In genomic region chr18:23515911-23516546, GRCh38 we compare ENCODE assay signal across 8 cellular contexts. TPM values are rescaled to one million over a fixed set of nuclear protein-coding genes. Genes with fewer than 3 reads are reported as not detected.
DNase-seq lines count a peak whose midpoint lies in the region; ATAC-seq and TF ChIP-seq lines count a peak whose summit lies in the region.

No MANE protein-coding gene starts in this region.

- peak; percentile 64 to 74 (median 65) for DNase-seq in CD4-positive, alpha-beta T cell
- DNase-seq in HL-60 (ENCODE audit: low read depth in 1 of 2, low spot score in 1 of 2) (peak; percentile 75 to 85), NOMO-1 treated with DMSO at 0.1 percent for 48 hours (lab: John Stamatoyannopoulos, UW; ENCODE audit: unreplicated experiment) (peak; percentile 64), endothelial cell (ENCODE audit: low spot score) (peak; percentile 72), middle frontal gyrus (ENCODE audit: extremely low spot score, low spot score) (peak; percentile 81)
- DNase-seq in activated CD8-positive, alpha-beta memory T cell treated with anti-CD3 and anti-CD28 coated beads, Interleukin-2, amount 10 ng/mL, durations not matched to agents 7 days and 5 days = peak; percentile 86
- DNase-seq in stimulated activated CD8-positive, alpha-beta memory T cell treated with anti-CD3 and anti-CD28 coated beads, Interleukin-4, amount 100 ng/mL, for 48 hours = peak; percentile 83

- ATAC-seq in CD4-positive, alpha-beta T cell (ENCODE audit: poor library complexity) = peak; percentile 99
- ATAC-seq in GM19438 (IDR thresholded peaks at IDR 0.05; ENCODE audit: low read depth, unreplicated experiment) = peak; percentile 91
- peak; percentile 96 for ATAC-seq in activated CD8-positive, alpha-beta memory T cell treated with anti-CD3 and anti-CD28 coated beads, Interleukin-2, amount 10 ng/mL, durations not matched to agents 7 days and 5 days

- no peaks in the 10 kb centered on the region for H3K27me3 ChIP-seq in CD4-positive, alpha-beta T cell (ENCODE audit: control insufficient read depth, insufficient read depth, low read length)
- no peaks in the 10 kb centered on the region for H3K27me3 ChIP-seq in HL-60 (ENCODE audit: insufficient read depth, poor library complexity, severe bottlenecking)

- H3K27me3 Mint-ChIP-seq in CD4-positive, alpha-beta T cell = no peaks in the 10 kb centered on the region
- no peaks in the 10 kb centered on the region for H3K27me3 Mint-ChIP-seq in activated CD8-positive, alpha-beta memory T cell treated with anti-CD3 and anti-CD28 coated beads, Interleukin-2, amount 10 ng/mL, durations not matched to agents 7 days and 5 days
- peaks cover 3% of the 10 kb centered on the region for H3K27me3 Mint-ChIP-seq in endothelial cell (ENCODE audit: unreplicated experiment)

- H3K27ac ChIP-seq in CD4-positive, alpha-beta T cell (ENCODE audit: low read depth, low read length) = no peak overlapping the region
- no peak overlapping the region for H3K27ac ChIP-seq in HL-60 (replicated peaks)

- H3K4me3 ChIP-seq in HL-60 (replicated peaks; ENCODE audit: insufficient read depth, low read length) = no peak overlapping the region

- H3K27ac Mint-ChIP-seq in CD4-positive, alpha-beta T cell = peak overlapping the region; percentile 28
- H3K27ac Mint-ChIP-seq in activated CD8-positive, alpha-beta memory T cell treated with anti-CD3 and anti-CD28 coated beads, Interleukin-2, amount 10 ng/mL, durations not matched to agents 7 days and 5 days = peak overlapping the region; percentile 52
- no peak overlapping the region for H3K27ac Mint-ChIP-seq in endothelial cell (ENCODE audit: unreplicated experiment)

- CTCF ChIA-PET in CD4-positive, alpha-beta T cell (lab: Charles Lee) = interaction anchor here (0.8 to 2.0 kb wide), 17 partner anchors 9 to 76 kb away, joined by 3 to 14 read pairs (median 4); partner anchors contain the start of genes NPC1 and RMC1
- CTCF ChIA-PET in activated CD8-positive, alpha-beta memory T cell treated with anti-CD3 and anti-CD28 coated beads, Interleukin-2, amount 10 ng/mL, durations not matched to agents 7 days and 5 days (lab: Charles Lee) = interaction anchor here (0.6 to 5.9 kb wide), 34 partner anchors 9 to 581 kb away, joined by 3 to 86 read pairs (median 5); partner anchors contain the start of genes NPC1, RIOK3 and RMC1

- no peaks in the 10 kb centered on the region for H3K9me3 ChIP-seq in CD4-positive, alpha-beta T cell (ENCODE audit: control insufficient read depth, low read length)

- TF ChIP-seq CTCF in CD4-positive, alpha-beta T cell (IDR thresholded peaks at IDR 0.05) = peak; percentile 87
- TF ChIP-seq CTCF in HL-60 (IDR thresholded peaks at IDR 0.05; ENCODE audit: insufficient read depth, low read length) = peak; percentile 98
- peak; percentile 65 for TF ChIP-seq CTCF in endothelial cell (IDR thresholded peaks at IDR 0.05; ENCODE audit: unreplicated experiment)

- intact Hi-C loops in CD4-positive, alpha-beta T cell (cut with DNase I, micrococcal nuclease) = loop anchor here (1.0 to 5.0 kb wide), 5 partner anchors 71 to 603 kb away; no protein-coding TSS in a partner anchor

- no peaks in the 10 kb centered on the region for H3K9me3 Mint-ChIP-seq in CD4-positive, alpha-beta T cell
- H3K9me3 Mint-ChIP-seq in activated CD8-positive, alpha-beta memory T cell treated with anti-CD3 and anti-CD28 coated beads, Interleukin-2, amount 10 ng/mL, durations not matched to agents 7 days and 5 days (ENCODE audit: low read depth) = no peaks in the 10 kb centered on the region
- no peaks in the 10 kb centered on the region for H3K9me3 Mint-ChIP-seq in endothelial cell (ENCODE audit: unreplicated experiment)

- H3K4me3 Mint-ChIP-seq in CD4-positive, alpha-beta T cell = no peak overlapping the region
- no peak overlapping the region for H3K4me3 Mint-ChIP-seq in activated CD8-positive, alpha-beta memory T cell treated with anti-CD3 and anti-CD28 coated beads, Interleukin-2, amount 10 ng/mL, durations not matched to agents 7 days and 5 days
- H3K4me3 Mint-ChIP-seq in endothelial cell (ENCODE audit: unreplicated experiment) = no peak overlapping the region

- H3K36me3 Mint-ChIP-seq in CD4-positive, alpha-beta T cell (ENCODE audit: low read depth) = peaks cover 87% of the 10 kb centered on the region
- peaks cover 30% of the 10 kb centered on the region for H3K36me3 Mint-ChIP-seq in activated CD8-positive, alpha-beta memory T cell treated with anti-CD3 and anti-CD28 coated beads, Interleukin-2, amount 10 ng/mL, durations not matched to agents 7 days and 5 days
- peaks cover 21% of the 10 kb centered on the region for H3K36me3 Mint-ChIP-seq in endothelial cell (ENCODE audit: low read depth, unreplicated experiment)

- peaks cover 24% of the 10 kb centered on the region for H3K4me1 Mint-ChIP-seq in CD4-positive, alpha-beta T cell (ENCODE audit: low read depth)
- peaks cover 21% of the 10 kb centered on the region for H3K4me1 Mint-ChIP-seq in activated CD8-positive, alpha-beta memory T cell treated with anti-CD3 and anti-CD28 coated beads, Interleukin-2, amount 10 ng/mL, durations not matched to agents 7 days and 5 days
- no peaks in the 10 kb centered on the region for H3K4me1 Mint-ChIP-seq in endothelial cell (ENCODE audit: unreplicated experiment)

- POLR2A ChIA-PET in CD4-positive, alpha-beta T cell (lab: Charles Lee) = interaction anchor here (0.7 to 2.1 kb wide), 4 partner anchors 28 to 489 kb away, joined by 3 to 10 read pairs (median 5); partner anchors contain the start of gene NPC1

RNA-seq across cellular contexts. Expression of gene RMC1, which starts 12.7 kb away (rescaled TPM):
- 10 to 100 TPM; 46.9 to 48.3 TPM for total RNA-seq in CD4-positive, alpha-beta T cell
- 10 to 100 TPM; 48.7 to 51.7 TPM for total RNA-seq in activated CD8-positive, alpha-beta memory T cell treated with anti-CD3 and anti-CD28 coated beads, Interleukin-2, amount 10 ng/mL, durations not matched to agents 7 days and 5 days
- total RNA-seq in endothelial cell (ENCODE audit: unreplicated experiment) = 11.7 TPM
